ENCODE assay signal across 1 cellular context in genomic region chr19:2610637-2611482, GRCh38.
TF ChIP-seq lines count a peak whose summit lies in the region.

No MANE protein-coding gene starts in this region.

TF ChIP-seq in K562, 482 proteins besides CTCF, POLR2A, EP300 and RAD21 (continued from another document and continues in another):
- TF ChIP-seq BRF2 (IDR thresholded peaks at IDR 0.05; ENCODE audit: borderline replicate concordance, insufficient read depth, insufficient read length) (no peak), TCF7L2 (IDR thresholded peaks at IDR 0.05; ENCODE audit: low read depth, low read length) (no peak), ZNF583 (CRISPR knock-in tag; IDR thresholded peaks at IDR 0.05) (no peak), NR2C2 (CRISPR knock-in tag; IDR thresholded peaks at IDR 0.05) (no peak), NR2C2 (tag; IDR thresholded peaks at IDR 0.05) (no peak), MCM5 (IDR thresholded peaks at IDR 0.05; ENCODE audit: low read depth) (no peak), BCL6 (CRISPR knock-in tag; IDR thresholded peaks at IDR 0.05) (no peak), RFX7 (CRISPR knock-in tag; IDR thresholded peaks at IDR 0.05) (no peak), NONO (IDR thresholded peaks at IDR 0.05; ENCODE audit: low read depth in 2 of 2, low read length in 1 of 2) (no peak), ZFP91 (CRISPR knock-in tag; IDR thresholded peaks at IDR 0.05) (no peak), L3MBTL2 (IDR thresholded peaks at IDR 0.05) (peak; percentile 39; the same call in 1 of the 2 replicates), FUS (optimal IDR thresholded peaks at IDR 0.05; ENCODE audit: low read depth, low read length) (no peak), HDAC2 (IDR thresholded peaks at IDR 0.05) (no peak), ZC3H4 (CRISPR knock-in tag; IDR thresholded peaks at IDR 0.05; ENCODE audit: borderline replicate concordance) (no peak), ARID3B (CRISPR knock-in tag; IDR thresholded peaks at IDR 0.05; ENCODE audit: borderline replicate concordance) (no peak), ZNF124 (CRISPR knock-in tag; IDR thresholded peaks at IDR 0.05) (no peak), ZNF280A (IDR thresholded peaks at IDR 0.05; ENCODE audit: low read depth, partially characterized antibody) (no peak), ZNF41 (CRISPR knock-in tag; conservative IDR thresholded peaks at IDR 0.05) (no peak), CHD2 (IDR thresholded peaks at IDR 0.05; ENCODE audit: low read depth, low read length) (no peak), KAT7 (CRISPR knock-in tag; IDR thresholded peaks at IDR 0.05; ENCODE audit: borderline replicate concordance) (no peak), ZNF584 (CRISPR knock-in tag; IDR thresholded peaks at IDR 0.05; ENCODE audit: low read depth) (no peak), ZNF12 (CRISPR knock-in tag; IDR thresholded peaks at IDR 0.05) (no peak), FOXM1 (IDR thresholded peaks at IDR 0.05; ENCODE audit: low read depth) (no peak), FOXM1 (CRISPR knock-in tag; IDR thresholded peaks at IDR 0.05; ENCODE audit: low read depth) (no peak), ZNF766 (CRISPR knock-in tag; conservative IDR thresholded peaks at IDR 0.05) (no peak), BCOR (IDR thresholded peaks at IDR 0.05) (peak; percentile 61; the same call in 1 of the 2 replicates), NFE2L1 (tag; IDR thresholded peaks at IDR 0.05; ENCODE audit: borderline replicate concordance, low read depth) (no peak), FOXP1 (CRISPR knock-in tag; IDR thresholded peaks at IDR 0.05) (no peak), GTF2B (IDR thresholded peaks at IDR 0.05; ENCODE audit: extremely low read depth, insufficient read length) (no peak), STAT5A (IDR thresholded peaks at IDR 0.05; ENCODE audit: borderline replicate concordance, low read length) (no peak), ZNF408 (CRISPR knock-in tag; IDR thresholded peaks at IDR 0.05; ENCODE audit: low read depth) (no peak), ZNF699 (CRISPR knock-in tag; IDR thresholded peaks at IDR 0.05; ENCODE audit: insufficient replicate concordance) (no peak), HMG20A (CRISPR knock-in tag; conservative IDR thresholded peaks at IDR 0.05) (no peak)
- TF ChIP-seq, protein P1, sequence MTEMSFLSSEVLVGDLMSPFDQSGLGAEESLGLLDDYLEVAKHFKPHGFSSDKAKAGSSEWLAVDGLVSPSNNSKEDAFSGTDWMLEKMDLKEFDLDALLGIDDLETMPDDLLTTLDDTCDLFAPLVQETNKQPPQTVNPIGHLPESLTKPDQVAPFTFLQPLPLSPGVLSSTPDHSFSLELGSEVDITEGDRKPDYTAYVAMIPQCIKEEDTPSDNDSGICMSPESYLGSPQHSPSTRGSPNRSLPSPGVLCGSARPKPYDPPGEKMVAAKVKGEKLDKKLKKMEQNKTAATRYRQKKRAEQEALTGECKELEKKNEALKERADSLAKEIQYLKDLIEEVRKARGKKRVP (CRISPR knock-in tag; IDR thresholded peaks at IDR 0.05) = no peak
- TF ChIP-seq, protein P2, sequence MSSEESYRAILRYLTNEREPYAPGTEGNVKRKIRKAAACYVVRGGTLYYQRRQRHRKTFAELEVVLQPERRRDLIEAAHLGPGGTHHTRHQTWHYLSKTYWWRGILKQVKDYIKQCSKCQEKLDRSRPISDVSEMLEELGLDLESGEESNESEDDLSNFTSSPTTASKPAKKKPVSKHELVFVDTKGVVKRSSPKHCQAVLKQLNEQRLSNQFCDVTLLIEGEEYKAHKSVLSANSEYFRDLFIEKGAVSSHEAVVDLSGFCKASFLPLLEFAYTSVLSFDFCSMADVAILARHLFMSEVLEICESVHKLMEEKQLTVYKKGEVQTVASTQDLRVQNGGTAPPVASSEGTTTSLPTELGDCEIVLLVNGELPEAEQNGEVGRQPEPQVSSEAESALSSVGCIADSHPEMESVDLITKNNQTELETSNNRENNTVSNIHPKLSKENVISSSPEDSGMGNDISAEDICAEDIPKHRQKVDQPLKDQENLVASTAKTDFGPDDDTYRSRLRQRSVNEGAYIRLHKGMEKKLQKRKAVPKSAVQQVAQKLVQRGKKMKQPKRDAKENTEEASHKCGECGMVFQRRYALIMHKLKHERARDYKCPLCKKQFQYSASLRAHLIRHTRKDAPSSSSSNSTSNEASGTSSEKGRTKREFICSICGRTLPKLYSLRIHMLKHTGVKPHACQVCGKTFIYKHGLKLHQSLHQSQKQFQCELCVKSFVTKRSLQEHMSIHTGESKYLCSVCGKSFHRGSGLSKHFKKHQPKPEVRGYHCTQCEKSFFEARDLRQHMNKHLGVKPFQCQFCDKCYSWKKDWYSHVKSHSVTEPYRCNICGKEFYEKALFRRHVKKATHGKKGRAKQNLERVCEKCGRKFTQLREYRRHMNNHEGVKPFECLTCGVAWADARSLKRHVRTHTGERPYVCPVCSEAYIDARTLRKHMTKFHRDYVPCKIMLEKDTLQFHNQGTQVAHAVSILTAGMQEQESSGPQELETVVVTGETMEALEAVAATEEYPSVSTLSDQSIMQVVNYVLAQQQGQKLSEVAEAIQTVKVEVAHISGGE (CRISPR knock-in tag; IDR thresholded peaks at IDR 0.05) = no peak
- TF ChIP-seq, protein P3, sequence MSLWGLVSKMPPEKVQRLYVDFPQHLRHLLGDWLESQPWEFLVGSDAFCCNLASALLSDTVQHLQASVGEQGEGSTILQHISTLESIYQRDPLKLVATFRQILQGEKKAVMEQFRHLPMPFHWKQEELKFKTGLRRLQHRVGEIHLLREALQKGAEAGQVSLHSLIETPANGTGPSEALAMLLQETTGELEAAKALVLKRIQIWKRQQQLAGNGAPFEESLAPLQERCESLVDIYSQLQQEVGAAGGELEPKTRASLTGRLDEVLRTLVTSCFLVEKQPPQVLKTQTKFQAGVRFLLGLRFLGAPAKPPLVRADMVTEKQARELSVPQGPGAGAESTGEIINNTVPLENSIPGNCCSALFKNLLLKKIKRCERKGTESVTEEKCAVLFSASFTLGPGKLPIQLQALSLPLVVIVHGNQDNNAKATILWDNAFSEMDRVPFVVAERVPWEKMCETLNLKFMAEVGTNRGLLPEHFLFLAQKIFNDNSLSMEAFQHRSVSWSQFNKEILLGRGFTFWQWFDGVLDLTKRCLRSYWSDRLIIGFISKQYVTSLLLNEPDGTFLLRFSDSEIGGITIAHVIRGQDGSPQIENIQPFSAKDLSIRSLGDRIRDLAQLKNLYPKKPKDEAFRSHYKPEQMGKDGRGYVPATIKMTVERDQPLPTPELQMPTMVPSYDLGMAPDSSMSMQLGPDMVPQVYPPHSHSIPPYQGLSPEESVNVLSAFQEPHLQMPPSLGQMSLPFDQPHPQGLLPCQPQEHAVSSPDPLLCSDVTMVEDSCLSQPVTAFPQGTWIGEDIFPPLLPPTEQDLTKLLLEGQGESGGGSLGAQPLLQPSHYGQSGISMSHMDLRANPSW (CRISPR knock-in tag; IDR thresholded peaks at IDR 0.05) = no peak
- TF ChIP-seq, protein P4, sequence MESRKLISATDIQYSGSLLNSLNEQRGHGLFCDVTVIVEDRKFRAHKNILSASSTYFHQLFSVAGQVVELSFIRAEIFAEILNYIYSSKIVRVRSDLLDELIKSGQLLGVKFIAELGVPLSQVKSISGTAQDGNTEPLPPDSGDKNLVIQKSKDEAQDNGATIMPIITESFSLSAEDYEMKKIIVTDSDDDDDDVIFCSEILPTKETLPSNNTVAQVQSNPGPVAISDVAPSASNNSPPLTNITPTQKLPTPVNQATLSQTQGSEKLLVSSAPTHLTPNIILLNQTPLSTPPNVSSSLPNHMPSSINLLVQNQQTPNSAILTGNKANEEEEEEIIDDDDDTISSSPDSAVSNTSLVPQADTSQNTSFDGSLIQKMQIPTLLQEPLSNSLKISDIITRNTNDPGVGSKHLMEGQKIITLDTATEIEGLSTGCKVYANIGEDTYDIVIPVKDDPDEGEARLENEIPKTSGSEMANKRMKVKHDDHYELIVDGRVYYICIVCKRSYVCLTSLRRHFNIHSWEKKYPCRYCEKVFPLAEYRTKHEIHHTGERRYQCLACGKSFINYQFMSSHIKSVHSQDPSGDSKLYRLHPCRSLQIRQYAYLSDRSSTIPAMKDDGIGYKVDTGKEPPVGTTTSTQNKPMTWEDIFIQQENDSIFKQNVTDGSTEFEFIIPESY (CRISPR knock-in tag; IDR thresholded peaks at IDR 0.05) = no peak
- TF ChIP-seq, protein P5, sequence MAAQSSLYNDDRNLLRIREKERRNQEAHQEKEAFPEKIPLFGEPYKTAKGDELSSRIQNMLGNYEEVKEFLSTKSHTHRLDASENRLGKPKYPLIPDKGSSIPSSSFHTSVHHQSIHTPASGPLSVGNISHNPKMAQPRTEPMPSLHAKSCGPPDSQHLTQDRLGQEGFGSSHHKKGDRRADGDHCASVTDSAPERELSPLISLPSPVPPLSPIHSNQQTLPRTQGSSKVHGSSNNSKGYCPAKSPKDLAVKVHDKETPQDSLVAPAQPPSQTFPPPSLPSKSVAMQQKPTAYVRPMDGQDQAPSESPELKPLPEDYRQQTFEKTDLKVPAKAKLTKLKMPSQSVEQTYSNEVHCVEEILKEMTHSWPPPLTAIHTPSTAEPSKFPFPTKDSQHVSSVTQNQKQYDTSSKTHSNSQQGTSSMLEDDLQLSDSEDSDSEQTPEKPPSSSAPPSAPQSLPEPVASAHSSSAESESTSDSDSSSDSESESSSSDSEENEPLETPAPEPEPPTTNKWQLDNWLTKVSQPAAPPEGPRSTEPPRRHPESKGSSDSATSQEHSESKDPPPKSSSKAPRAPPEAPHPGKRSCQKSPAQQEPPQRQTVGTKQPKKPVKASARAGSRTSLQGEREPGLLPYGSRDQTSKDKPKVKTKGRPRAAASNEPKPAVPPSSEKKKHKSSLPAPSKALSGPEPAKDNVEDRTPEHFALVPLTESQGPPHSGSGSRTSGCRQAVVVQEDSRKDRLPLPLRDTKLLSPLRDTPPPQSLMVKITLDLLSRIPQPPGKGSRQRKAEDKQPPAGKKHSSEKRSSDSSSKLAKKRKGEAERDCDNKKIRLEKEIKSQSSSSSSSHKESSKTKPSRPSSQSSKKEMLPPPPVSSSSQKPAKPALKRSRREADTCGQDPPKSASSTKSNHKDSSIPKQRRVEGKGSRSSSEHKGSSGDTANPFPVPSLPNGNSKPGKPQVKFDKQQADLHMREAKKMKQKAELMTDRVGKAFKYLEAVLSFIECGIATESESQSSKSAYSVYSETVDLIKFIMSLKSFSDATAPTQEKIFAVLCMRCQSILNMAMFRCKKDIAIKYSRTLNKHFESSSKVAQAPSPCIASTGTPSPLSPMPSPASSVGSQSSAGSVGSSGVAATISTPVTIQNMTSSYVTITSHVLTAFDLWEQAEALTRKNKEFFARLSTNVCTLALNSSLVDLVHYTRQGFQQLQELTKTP (IDR thresholded peaks at IDR 0.05; ENCODE audit: low read depth in 1 of 2, partially characterized antibody in 2 of 2) = no peak
